In genomic region chr1:25381041-25381440, GRCh38 we compare ENCODE assay signal across 1 cellular context.
TF ChIP-seq lines count a peak whose summit lies in the region.

No MANE protein-coding gene starts in this region.

TF ChIP-seq in HepG2, 621 proteins besides CTCF, POLR2A, EP300 and RAD21:
- 0 out of 2 replicates have a peak, but pooled peaks have one; percentile 21 for TF ChIP-seq RXRB (CRISPR knock-in tag; IDR thresholded peaks at IDR 0.05; ENCODE audit: borderline replicate concordance)
- TF ChIP-seq ARID5B (CRISPR knock-in tag; IDR thresholded peaks at IDR 0.05): no peak
- TF ChIP-seq PPARG (CRISPR knock-in tag; conservative IDR thresholded peaks at IDR 0.05): 0 out of 2 replicates have a peak, but pooled peaks have one; percentile 13
